ENCODE assay signal across 10 cellular contexts in the genomic region with DNA sequence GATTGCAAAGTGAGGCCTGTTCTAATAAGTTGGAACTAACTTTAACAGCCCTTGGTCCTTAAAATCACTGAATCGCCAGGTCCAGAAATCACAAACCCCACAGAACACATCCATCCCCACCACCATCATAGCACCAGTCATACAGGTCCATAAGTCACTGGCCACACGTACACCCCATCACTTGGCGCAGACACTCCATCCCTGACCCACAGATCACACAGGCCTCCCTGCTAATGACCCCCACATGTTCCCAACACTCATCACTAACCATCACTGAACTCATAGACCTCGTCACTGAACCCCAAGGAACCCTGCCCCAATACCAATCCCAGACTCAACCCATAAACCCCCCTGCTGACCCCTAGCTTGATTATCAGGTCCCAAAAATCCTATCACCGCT. TPM values are rescaled to one million over a fixed set of nuclear protein-coding genes. Genes with fewer than 3 reads are reported as not detected.
DNase-seq lines count a peak whose midpoint lies in the region; ATAC-seq and TF ChIP-seq lines count a peak whose summit lies in the region.
"Had no signal": no experiment of that assay in that cellular context is flagged by ENCODE, and none has a peak within 500 bp of the region (broad histone marks: within the 10 kb centered on the region; RNA-seq: fewer than 3 reads in every experiment).

No MANE protein-coding gene starts in this region.

- H3K4me2 ChIP-seq in smooth muscle cell, result no peak overlapping the region
- H3K4me2 ChIP-seq: neural progenitor cell had no signal

- TF ChIP-seq CTCF in LNCaP clone FGC (IDR thresholded peaks at IDR 0.05; ENCODE audit: control insufficient read depth, extremely low read depth, insufficient read depth), result no peak
- no peak for TF ChIP-seq CTCF in lower lobe of right lung (IDR thresholded peaks at IDR 0.05)
- TF ChIP-seq CTCF in testis (IDR thresholded peaks at IDR 0.05), result no peak
- no peak for TF ChIP-seq CTCF in smooth muscle cell (IDR thresholded peaks at IDR 0.05; ENCODE audit: borderline replicate concordance, insufficient read depth, poor library complexity, severe bottlenecking)

- no peaks in the 10 kb centered on the region for H3K36me3 ChIP-seq in endocrine pancreas (ENCODE audit: control insufficient read depth, insufficient read depth, low read length)
- no peaks in the 10 kb centered on the region for H3K36me3 ChIP-seq in lower lobe of right lung
- H3K36me3 ChIP-seq in testis (ENCODE audit: low read depth, missing control alignments), result no peaks in the 10 kb centered on the region
- H3K36me3 ChIP-seq in smooth muscle cell (ENCODE audit: low read depth), result no peaks in the 10 kb centered on the region
- H3K36me3 ChIP-seq: neural progenitor cell had no signal

- H3F3A ChIP-seq in smooth muscle cell (ENCODE audit: low read depth), result no peaks in the 10 kb centered on the region

- no peaks in the 10 kb centered on the region for H3K79me2 ChIP-seq in smooth muscle cell (ENCODE audit: low read depth)

- no peaks in the 10 kb centered on the region for H4K20me1 ChIP-seq in smooth muscle cell (ENCODE audit: low read depth)

- H3K27ac ChIP-seq in lower lobe of right lung (peak overlapping the region; percentile 71), testis (peak overlapping the region; percentile 91 to 93), smooth muscle cell (ENCODE audit: low read depth) (no peak overlapping the region)
- H3K27ac ChIP-seq: neural progenitor cell had no signal

- no peak for TF ChIP-seq POLR2A in testis (IDR thresholded peaks at IDR 0.05)

- no peak for DNase-seq in LNCaP clone FGC (ENCODE audit: low read depth)
- DNase-seq in lower lobe of right lung, result no peak
- DNase-seq in testis, result peak; percentile 48
- DNase-seq in 8988T, result no peak
- DNase-seq in NCI-H748 treated with DMSO at 0.1 percent for 48 hours (lab: John Stamatoyannopoulos, UW), result no peak
- DNase-seq in smooth muscle cell (lab: John Stamatoyannopoulos, UW; ENCODE audit: unreplicated experiment), result no peak
- DNase-seq in AG08395 (ENCODE audit: low spot score), result no peak
- DNase-seq: erythroblast had no signal

- no peaks in the 10 kb centered on the region for H3K4me1 ChIP-seq in endocrine pancreas (ENCODE audit: control insufficient read depth, insufficient read depth, low read length)
- H3K4me1 ChIP-seq in lower lobe of right lung, result no peaks in the 10 kb centered on the region
- no peaks in the 10 kb centered on the region for H3K4me1 ChIP-seq in testis
- H3K4me1 ChIP-seq in smooth muscle cell (ENCODE audit: low read depth), result no peaks in the 10 kb centered on the region
- H3K4me1 ChIP-seq: neural progenitor cell had no signal

- WGBS in testis, 2 donors, result 24% methylated on average over 5 of the region's 5 CpGs
- WGBS in smooth muscle cell (ENCODE audit: low lambda C conversion rate), result 86% methylated on average over 5 of the region's 5 CpGs

- H3K4me3 ChIP-seq in LNCaP clone FGC (ENCODE audit: low read depth, low read length) (peak overlapping the region; percentile 76), endocrine pancreas (ENCODE audit: control insufficient read depth, insufficient read depth, low read length) (peak overlapping the region; percentile 67), lower lobe of right lung (peak overlapping the region; percentile 54), testis (peak overlapping the region; percentile 63 to 71), smooth muscle cell (no peak overlapping the region)
- H3K4me3 ChIP-seq: neural progenitor cell had no signal

- ATAC-seq in lower lobe of right lung, result peak; percentile 30 to 54

- H3K9ac ChIP-seq in endocrine pancreas (ENCODE audit: control insufficient read depth, insufficient read depth, low read length) (peak overlapping the region; percentile 32), smooth muscle cell (ENCODE audit: low read depth) (no peak overlapping the region)
- H3K9ac ChIP-seq: neural progenitor cell had no signal

- H2AFZ ChIP-seq in smooth muscle cell (ENCODE audit: low read depth), result no peak overlapping the region
- H2AFZ ChIP-seq: neural progenitor cell had no signal

- H3K9me3 ChIP-seq in endocrine pancreas (ENCODE audit: control insufficient read depth, low read length) (peaks cover 16% of the 10 kb centered on the region), lower lobe of right lung (peaks cover 76% of the 10 kb centered on the region), testis (no peaks in the 10 kb centered on the region), smooth muscle cell (replicated peaks; ENCODE audit: low read depth) (peaks cover 42% of the 10 kb centered on the region)

- no peaks in the 10 kb centered on the region for H3K27me3 ChIP-seq in endocrine pancreas (ENCODE audit: control insufficient read depth, insufficient read depth, low read length)
- no peaks in the 10 kb centered on the region for H3K27me3 ChIP-seq in lower lobe of right lung (ENCODE audit: low read depth)
- H3K27me3 ChIP-seq in testis, result no peaks in the 10 kb centered on the region
- no peaks in the 10 kb centered on the region for H3K27me3 ChIP-seq in smooth muscle cell (ENCODE audit: low read depth)
- H3K27me3 ChIP-seq: neural progenitor cell had no signal

- intact Hi-C loops in lower lobe of right lung (cut with DNase I), result no loop called here
- intact Hi-C loops in testis (cut with DNase I; ENCODE audit: low total_unique reads), result no loop called here

RNA-seq across cellular contexts. Expression of a gene that starts 41.2 kb away (rescaled TPM):
- total RNA-seq in lower lobe of right lung (2.0 TPM), testis (10 to 100 TPM; 13.2 to 15.8 TPM), smooth muscle cell (4.9 and 6.1 TPM in 2 replicates)
- polyA plus RNA-seq in testis (ENCODE audit: insufficient read depth, low read depth, low replicate concordance) (8.3 TPM), smooth muscle cell (1.2 and 2.4 TPM in 2 replicates)
